In genomic region chr4:52712172-52712990, GRCh38 we compare ENCODE assay signal across 1 cellular context.
TF ChIP-seq lines count a peak whose summit lies in the region.

No MANE protein-coding gene starts in this region.

TF ChIP-seq in HepG2, 621 proteins besides CTCF, POLR2A, EP300 and RAD21 (continued from another document and continues in another):
- TF ChIP-seq, protein P1, sequence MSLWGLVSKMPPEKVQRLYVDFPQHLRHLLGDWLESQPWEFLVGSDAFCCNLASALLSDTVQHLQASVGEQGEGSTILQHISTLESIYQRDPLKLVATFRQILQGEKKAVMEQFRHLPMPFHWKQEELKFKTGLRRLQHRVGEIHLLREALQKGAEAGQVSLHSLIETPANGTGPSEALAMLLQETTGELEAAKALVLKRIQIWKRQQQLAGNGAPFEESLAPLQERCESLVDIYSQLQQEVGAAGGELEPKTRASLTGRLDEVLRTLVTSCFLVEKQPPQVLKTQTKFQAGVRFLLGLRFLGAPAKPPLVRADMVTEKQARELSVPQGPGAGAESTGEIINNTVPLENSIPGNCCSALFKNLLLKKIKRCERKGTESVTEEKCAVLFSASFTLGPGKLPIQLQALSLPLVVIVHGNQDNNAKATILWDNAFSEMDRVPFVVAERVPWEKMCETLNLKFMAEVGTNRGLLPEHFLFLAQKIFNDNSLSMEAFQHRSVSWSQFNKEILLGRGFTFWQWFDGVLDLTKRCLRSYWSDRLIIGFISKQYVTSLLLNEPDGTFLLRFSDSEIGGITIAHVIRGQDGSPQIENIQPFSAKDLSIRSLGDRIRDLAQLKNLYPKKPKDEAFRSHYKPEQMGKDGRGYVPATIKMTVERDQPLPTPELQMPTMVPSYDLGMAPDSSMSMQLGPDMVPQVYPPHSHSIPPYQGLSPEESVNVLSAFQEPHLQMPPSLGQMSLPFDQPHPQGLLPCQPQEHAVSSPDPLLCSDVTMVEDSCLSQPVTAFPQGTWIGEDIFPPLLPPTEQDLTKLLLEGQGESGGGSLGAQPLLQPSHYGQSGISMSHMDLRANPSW (CRISPR knock-in tag; IDR thresholded peaks at IDR 0.05; ENCODE audit: borderline replicate concordance): no peak; the same call in 1 of the 2 replicates
- TF ChIP-seq ZNF530 (CRISPR knock-in tag; IDR thresholded peaks at IDR 0.05; ENCODE audit: low read depth) (0 out of 2 replicates have a peak, but pooled peaks have one; percentile 61), ZNF547 (CRISPR knock-in tag; IDR thresholded peaks at IDR 0.05) (0 out of 2 replicates have a peak, but pooled peaks have one; percentile 59), ZNF788 (CRISPR knock-in tag; IDR thresholded peaks at IDR 0.05; ENCODE audit: borderline replicate concordance) (peak; percentile 72; the same call in 1 of the 2 replicates), KMT2B (CRISPR knock-in tag; IDR thresholded peaks at IDR 0.05) (peak; percentile 60), SKI (IDR thresholded peaks at IDR 0.05; ENCODE audit: partially characterized antibody) (peak; percentile 20), BRF2 (CRISPR knock-in tag; IDR thresholded peaks at IDR 0.05) (peak; percentile 88; the same call in 1 of the 2 replicates), KLF16 (CRISPR knock-in tag; IDR thresholded peaks at IDR 0.05) (peak in 1 of 2 experiments; percentile 78; a peak in 2 of 4 replicates), HNRNPLL (IDR thresholded peaks at IDR 0.05; ENCODE audit: low read depth, low read length, poor library complexity, severe bottlenecking) (peak; percentile 94), CHCHD3 (CRISPR knock-in tag; IDR thresholded peaks at IDR 0.05) (peak; percentile 58; the same call in 1 of the 2 replicates), ZNF3 (CRISPR knock-in tag; IDR thresholded peaks at IDR 0.05) (no peak), ZBTB43 (CRISPR knock-in tag; conservative IDR thresholded peaks at IDR 0.05) (0 out of 2 replicates have a peak, but pooled peaks have one; percentile 24), NFKB2 (CRISPR knock-in tag; IDR thresholded peaks at IDR 0.05; ENCODE audit: borderline replicate concordance) (0 out of 2 replicates have a peak, but pooled peaks have one; percentile 68), SP5 (CRISPR knock-in tag; IDR thresholded peaks at IDR 0.05; ENCODE audit: borderline replicate concordance, low read depth) (peak; percentile 78), MYC (CRISPR knock-in tag; IDR thresholded peaks at IDR 0.05; ENCODE audit: borderline replicate concordance) (peak; percentile 93), HOXA3 (CRISPR knock-in tag; IDR thresholded peaks at IDR 0.05) (peak; percentile 64; the same call in 1 of the 2 replicates), GABPB1 (CRISPR knock-in tag; IDR thresholded peaks at IDR 0.05) (peak; percentile 83), FOSL2 (CRISPR knock-in tag; IDR thresholded peaks at IDR 0.05) (0 out of 2 replicates have a peak, but pooled peaks have one; percentile 11), BRCA1 (CRISPR knock-in tag; IDR thresholded peaks at IDR 0.05) (peak; percentile 62; the same call in 1 of the 2 replicates), TFAP4 (IDR thresholded peaks at IDR 0.05; ENCODE audit: borderline replicate concordance, low read depth) (peak; percentile 94), ZNF792 (CRISPR knock-in tag; IDR thresholded peaks at IDR 0.05) (0 out of 2 replicates have a peak, but pooled peaks have one; percentile 41), GMEB1 (CRISPR knock-in tag; IDR thresholded peaks at IDR 0.05; ENCODE audit: borderline replicate concordance) (peak; percentile 89; the same call in 1 of the 2 replicates), TARDBP (CRISPR knock-in tag; IDR thresholded peaks at IDR 0.05) (peak; percentile 62; the same call in 1 of the 2 replicates), ZNF496 (CRISPR knock-in tag; IDR thresholded peaks at IDR 0.05; ENCODE audit: insufficient replicate concordance) (no peak), ZNF343 (CRISPR knock-in tag; IDR thresholded peaks at IDR 0.05) (0 out of 2 replicates have a peak, but pooled peaks have one; percentile 25), KDM5B (CRISPR knock-in tag; IDR thresholded peaks at IDR 0.05; ENCODE audit: borderline replicate concordance) (peak; percentile 89; the same call in 1 of the 2 replicates), ZHX2 (IDR thresholded peaks at IDR 0.05; ENCODE audit: low read depth) (no peak), ZHX2 (CRISPR knock-in tag; IDR thresholded peaks at IDR 0.05; ENCODE audit: borderline replicate concordance) (peak; percentile 91; the same call in 1 of the 2 replicates), ZNF776 (CRISPR knock-in tag; IDR thresholded peaks at IDR 0.05) (peak; percentile 58; the same call in 1 of the 2 replicates)
- TF ChIP-seq, protein P2, sequence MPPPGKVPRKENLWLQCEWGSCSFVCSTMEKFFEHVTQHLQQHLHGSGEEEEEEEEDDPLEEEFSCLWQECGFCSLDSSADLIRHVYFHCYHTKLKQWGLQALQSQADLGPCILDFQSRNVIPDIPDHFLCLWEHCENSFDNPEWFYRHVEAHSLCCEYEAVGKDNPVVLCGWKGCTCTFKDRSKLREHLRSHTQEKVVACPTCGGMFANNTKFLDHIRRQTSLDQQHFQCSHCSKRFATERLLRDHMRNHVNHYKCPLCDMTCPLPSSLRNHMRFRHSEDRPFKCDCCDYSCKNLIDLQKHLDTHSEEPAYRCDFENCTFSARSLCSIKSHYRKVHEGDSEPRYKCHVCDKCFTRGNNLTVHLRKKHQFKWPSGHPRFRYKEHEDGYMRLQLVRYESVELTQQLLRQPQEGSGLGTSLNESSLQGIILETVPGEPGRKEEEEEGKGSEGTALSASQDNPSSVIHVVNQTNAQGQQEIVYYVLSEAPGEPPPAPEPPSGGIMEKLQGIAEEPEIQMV (CRISPR knock-in tag; IDR thresholded peaks at IDR 0.05; ENCODE audit: low read depth): 0 out of 2 replicates have a peak, but pooled peaks have one; percentile 31
- TF ChIP-seq, protein P3, sequence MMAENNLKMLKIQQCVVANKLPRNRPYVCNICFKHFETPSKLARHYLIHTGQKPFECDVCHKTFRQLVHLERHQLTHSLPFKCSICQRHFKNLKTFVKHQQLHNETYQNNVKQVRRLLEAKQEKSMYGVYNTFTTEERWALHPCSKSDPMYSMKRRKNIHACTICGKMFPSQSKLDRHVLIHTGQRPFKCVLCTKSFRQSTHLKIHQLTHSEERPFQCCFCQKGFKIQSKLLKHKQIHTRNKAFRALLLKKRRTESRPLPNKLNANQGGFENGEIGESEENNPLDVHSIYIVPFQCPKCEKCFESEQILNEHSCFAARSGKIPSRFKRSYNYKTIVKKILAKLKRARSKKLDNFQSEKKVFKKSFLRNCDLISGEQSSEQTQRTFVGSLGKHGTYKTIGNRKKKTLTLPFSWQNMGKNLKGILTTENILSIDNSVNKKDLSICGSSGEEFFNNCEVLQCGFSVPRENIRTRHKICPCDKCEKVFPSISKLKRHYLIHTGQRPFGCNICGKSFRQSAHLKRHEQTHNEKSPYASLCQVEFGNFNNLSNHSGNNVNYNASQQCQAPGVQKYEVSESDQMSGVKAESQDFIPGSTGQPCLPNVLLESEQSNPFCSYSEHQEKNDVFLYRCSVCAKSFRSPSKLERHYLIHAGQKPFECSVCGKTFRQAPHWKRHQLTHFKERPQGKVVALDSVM (CRISPR knock-in tag; IDR thresholded peaks at IDR 0.05): peak; percentile 54
- TF ChIP-seq, protein P4, sequence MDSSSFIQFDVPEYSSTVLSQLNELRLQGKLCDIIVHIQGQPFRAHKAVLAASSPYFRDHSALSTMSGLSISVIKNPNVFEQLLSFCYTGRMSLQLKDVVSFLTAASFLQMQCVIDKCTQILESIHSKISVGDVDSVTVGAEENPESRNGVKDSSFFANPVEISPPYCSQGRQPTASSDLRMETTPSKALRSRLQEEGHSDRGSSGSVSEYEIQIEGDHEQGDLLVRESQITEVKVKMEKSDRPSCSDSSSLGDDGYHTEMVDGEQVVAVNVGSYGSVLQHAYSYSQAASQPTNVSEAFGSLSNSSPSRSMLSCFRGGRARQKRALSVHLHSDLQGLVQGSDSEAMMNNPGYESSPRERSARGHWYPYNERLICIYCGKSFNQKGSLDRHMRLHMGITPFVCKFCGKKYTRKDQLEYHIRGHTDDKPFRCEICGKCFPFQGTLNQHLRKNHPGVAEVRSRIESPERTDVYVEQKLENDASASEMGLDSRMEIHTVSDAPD (CRISPR knock-in tag; IDR thresholded peaks at IDR 0.05): 0 out of 2 replicates have a peak, but pooled peaks have one; percentile 41
